1 cellular context compared by ENCODE assay signal in genomic region chr1:204623365-204623893, GRCh38.
TF ChIP-seq lines count a peak whose summit lies in the region.

No MANE protein-coding gene starts in this region.

TF ChIP-seq in K562, 482 proteins besides CTCF, POLR2A, EP300 and RAD21 (continued from another document and continues in another):
- TF ChIP-seq MLX (CRISPR knock-in tag; conservative IDR thresholded peaks at IDR 0.05) = no peak
- no peak for TF ChIP-seq ETV5 (CRISPR knock-in tag; IDR thresholded peaks at IDR 0.05; ENCODE audit: low read depth)
- TF ChIP-seq ZC3H8 (IDR thresholded peaks at IDR 0.05) = no peak
- TF ChIP-seq HMG20B (CRISPR knock-in tag; IDR thresholded peaks at IDR 0.05) = no peak
- 0 out of 2 replicates have a peak, but pooled peaks have one; percentile 72 for TF ChIP-seq E2F1 (CRISPR knock-in tag; IDR thresholded peaks at IDR 0.05)
- no peak for TF ChIP-seq ZNF23 (CRISPR knock-in tag; IDR thresholded peaks at IDR 0.05)
- no peak for TF ChIP-seq GTF2B (IDR thresholded peaks at IDR 0.05; ENCODE audit: extremely low read depth, insufficient read length)
- no peak; the same call in 1 of the 2 replicates for TF ChIP-seq ZNF511 (CRISPR knock-in tag; IDR thresholded peaks at IDR 0.05)
- TF ChIP-seq ZNF280B (CRISPR knock-in tag; IDR thresholded peaks at IDR 0.05) = no peak
- TF ChIP-seq SMARCE1 (IDR thresholded peaks at IDR 0.05) = peak; percentile 82
- no peak for TF ChIP-seq ZBTB49 (CRISPR knock-in tag; IDR thresholded peaks at IDR 0.05; ENCODE audit: borderline replicate concordance)
- no peak for TF ChIP-seq RBM34 (IDR thresholded peaks at IDR 0.05; ENCODE audit: borderline replicate concordance, insufficient read depth, low read length)
- no peak for TF ChIP-seq SNIP1 (IDR thresholded peaks at IDR 0.05; ENCODE audit: low read depth)
- no peak for TF ChIP-seq ATF1 (CRISPR knock-in tag; IDR thresholded peaks at IDR 0.05)
- TF ChIP-seq ATF1 (tag; IDR thresholded peaks at IDR 0.05) = no peak
- no peak for TF ChIP-seq MTA1 (IDR thresholded peaks at IDR 0.05; ENCODE audit: borderline replicate concordance)
- no peak for TF ChIP-seq SLC30A9 (CRISPR knock-in tag; IDR thresholded peaks at IDR 0.05)
- no peak for TF ChIP-seq ZBTB43 (CRISPR knock-in tag; IDR thresholded peaks at IDR 0.05)
- no peak for TF ChIP-seq CBFB (CRISPR knock-in tag; IDR thresholded peaks at IDR 0.05)
- TF ChIP-seq BCOR (IDR thresholded peaks at IDR 0.05) = no peak
- no peak for TF ChIP-seq YBX1 (IDR thresholded peaks at IDR 0.05)
- TF ChIP-seq EP400 (IDR thresholded peaks at IDR 0.05) = no peak
- TF ChIP-seq HMG20A (CRISPR knock-in tag; conservative IDR thresholded peaks at IDR 0.05) = no peak
- no peak for TF ChIP-seq ZNF445 (CRISPR knock-in tag; IDR thresholded peaks at IDR 0.05; ENCODE audit: low read depth)
- no peak for TF ChIP-seq ZC3H11A (IDR thresholded peaks at IDR 0.05; ENCODE audit: low read depth, low read length)
- TF ChIP-seq KLF16 (IDR thresholded peaks at IDR 0.05) = no peak
- no peak for TF ChIP-seq TSC22D4 (tag; IDR thresholded peaks at IDR 0.05)
- no peak for TF ChIP-seq ZNF644 (tag; IDR thresholded peaks at IDR 0.05; ENCODE audit: low read depth)
- TF ChIP-seq PATZ1 (CRISPR knock-in tag; IDR thresholded peaks at IDR 0.05; ENCODE audit: borderline replicate concordance) = no peak
- TF ChIP-seq NELFE (IDR thresholded peaks at IDR 0.05; ENCODE audit: insufficient read depth, insufficient read length) = no peak
- no peak for TF ChIP-seq ZNF592 (IDR thresholded peaks at IDR 0.05)
- TF ChIP-seq PRMT5 (CRISPR knock-in tag; IDR thresholded peaks at IDR 0.05) = no peak
- TF ChIP-seq SRSF1 (IDR thresholded peaks at IDR 0.05; ENCODE audit: low read depth, low read length) = no peak
- peak; percentile 41; the same call in 1 of the 2 replicates for TF ChIP-seq CBFA2T3 (IDR thresholded peaks at IDR 0.05)
- no peak; a peak in 2 of 4 replicates for TF ChIP-seq ETV6 (IDR thresholded peaks at IDR 0.05; ENCODE audit: borderline replicate concordance in 1 of 2, low read depth in 2 of 2, low read length in 1 of 2)
- no peak for TF ChIP-seq ETV6 (CRISPR knock-in tag; IDR thresholded peaks at IDR 0.05; ENCODE audit: borderline replicate concordance)
- TF ChIP-seq E2F4 (CRISPR knock-in tag; IDR thresholded peaks at IDR 0.05; ENCODE audit: low read depth) = no peak
- no peak for TF ChIP-seq KDM5B (IDR thresholded peaks at IDR 0.05; ENCODE audit: insufficient replicate concordance, low read depth, low read length)
- TF ChIP-seq ZNF77 (CRISPR knock-in tag; IDR thresholded peaks at IDR 0.05) = no peak
- TF ChIP-seq NFIX (CRISPR knock-in tag; IDR thresholded peaks at IDR 0.05; ENCODE audit: low read depth) = no peak
- no peak for TF ChIP-seq HOMEZ (CRISPR knock-in tag; IDR thresholded peaks at IDR 0.05)
- no peak for TF ChIP-seq CCAR2 (IDR thresholded peaks at IDR 0.05; ENCODE audit: low read depth, low read length)
- no peak for TF ChIP-seq TCF7 (IDR thresholded peaks at IDR 0.05; ENCODE audit: borderline replicate concordance)
- no peak for TF ChIP-seq NCOR1 (IDR thresholded peaks at IDR 0.05)
- TF ChIP-seq ZNF778 (CRISPR knock-in tag; IDR thresholded peaks at IDR 0.05) = no peak
- no peak for TF ChIP-seq NCOA4 (IDR thresholded peaks at IDR 0.05; ENCODE audit: partially characterized antibody)
- peak; percentile 71 for TF ChIP-seq CTBP1 (IDR thresholded peaks at IDR 0.05; ENCODE audit: borderline replicate concordance)
- no peak for TF ChIP-seq PURB (CRISPR knock-in tag; IDR thresholded peaks at IDR 0.05; ENCODE audit: low read depth)
- TF ChIP-seq NONO (IDR thresholded peaks at IDR 0.05; ENCODE audit: low read depth in 2 of 2, low read length in 1 of 2) = no peak
- no peak for TF ChIP-seq THRA (IDR thresholded peaks at IDR 0.05)
